14 cellular contexts compared by ENCODE assay signal in the genomic region with DNA sequence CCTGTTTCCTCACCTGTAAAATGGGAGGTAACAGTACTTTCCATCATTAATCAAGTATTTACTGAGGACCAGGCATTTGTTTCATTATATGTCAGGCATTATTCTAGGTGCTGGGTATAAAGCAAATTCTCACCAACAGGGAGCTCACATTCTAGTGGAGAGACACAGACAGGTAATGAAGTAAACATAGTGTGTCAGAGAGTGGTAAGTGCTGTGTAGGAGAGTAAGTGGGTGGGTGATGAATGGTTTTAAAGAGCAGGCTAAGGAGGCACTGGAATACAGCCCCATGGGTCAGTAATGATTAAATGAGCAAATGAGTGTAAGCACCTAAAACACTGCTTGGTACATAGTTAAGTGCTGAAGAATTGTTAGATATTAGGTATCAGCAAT.
DNase-seq lines count a peak whose midpoint lies in the region; ATAC-seq and TF ChIP-seq lines count a peak whose summit lies in the region.
"Had no signal": no experiment of that assay in that cellular context is flagged by ENCODE, and none has a peak within 500 bp of the region (broad histone marks: within the 10 kb centered on the region; RNA-seq: fewer than 3 reads in every experiment).

No MANE protein-coding gene starts in this region.

- no peak overlapping the region for H3K27ac Mint-ChIP-seq in T-helper 2 cell treated with Interferon-gamma antibody and Interleukin-4, amounts not matched to agents 5 μg/mL and 100 μg/mL, for 36 hours
- H3K27ac Mint-ChIP-seq in effector memory CD8-positive, alpha-beta T cell = peak overlapping the region; percentile 30 to 92
- H3K27ac Mint-ChIP-seq in neural crest cell (ENCODE audit: unreplicated experiment) = peak overlapping the region; percentile 10
- H3K27ac Mint-ChIP-seq: activated naive CD4-positive, alpha-beta T cell treated with anti-CD3 and anti-CD28 coated beads, Interleukin-2, amount 10 ng/mL, durations not matched to agents 7 days and 5 days had no signal

- peak overlapping the region; percentile 18 for H3K4me3 Mint-ChIP-seq in T-helper 2 cell treated with Interferon-gamma antibody and Interleukin-4, amounts not matched to agents 5 μg/mL and 100 μg/mL, for 36 hours
- peak overlapping the region; percentile 31 to 59 for H3K4me3 Mint-ChIP-seq in effector memory CD8-positive, alpha-beta T cell
- H3K4me3 Mint-ChIP-seq in neural crest cell = no peak overlapping the region
- H3K4me3 Mint-ChIP-seq: activated naive CD4-positive, alpha-beta T cell treated with anti-CD3 and anti-CD28 coated beads, Interleukin-2, amount 10 ng/mL, durations not matched to agents 7 days and 5 days; CD14-positive monocyte had no signal

- DNase-seq in T-helper 2 cell treated with Interferon-gamma antibody and Interleukin-4, amounts not matched to agents 5 μg/mL and 100 μg/mL, for 36 hours (ENCODE audit: low spot score) = no peak
- no peak for DNase-seq in T-helper 2 cell
- no peak for DNase-seq in effector memory CD8-positive, alpha-beta T cell
- no peak for DNase-seq in neural crest cell (ENCODE audit: low read depth, low spot score)
- DNase-seq in inferior parietal cortex (ENCODE audit: extremely low spot score) = no peak
- DNase-seq in NCI-H2081 (lab: John Stamatoyannopoulos, UW) = no peak
- DNase-seq: DMS79 treated with DMSO at 0.1 percent for 48 hours, foreskin melanocyte, NCI-H2029, NCI-H524 treated with DMSO at 0.1 percent for 48 hours had no signal

- ATAC-seq in HG02759 (IDR thresholded peaks at IDR 0.05; ENCODE audit: unreplicated experiment) (peak; percentile 5), GM19324 (IDR thresholded peaks at IDR 0.05; ENCODE audit: low FRiP score, unreplicated experiment) (no peak)
- ATAC-seq in effector memory CD8-positive, alpha-beta T cell (replicated peaks) = no peak

- no peaks in the 10 kb centered on the region for H3K36me3 Mint-ChIP-seq in T-helper 2 cell treated with Interferon-gamma antibody and Interleukin-4, amounts not matched to agents 5 μg/mL and 100 μg/mL, for 36 hours (ENCODE audit: low read depth)
- no peaks in the 10 kb centered on the region for H3K36me3 Mint-ChIP-seq in effector memory CD8-positive, alpha-beta T cell (ENCODE audit: insufficient read depth)
- H3K36me3 Mint-ChIP-seq in neural crest cell (ENCODE audit: low read depth) = no peaks in the 10 kb centered on the region
- H3K36me3 Mint-ChIP-seq: activated naive CD4-positive, alpha-beta T cell treated with anti-CD3 and anti-CD28 coated beads, Interleukin-2, amount 10 ng/mL, durations not matched to agents 7 days and 5 days; CD14-positive monocyte had no signal

- peaks cover 23% of the 10 kb centered on the region for H3K4me1 Mint-ChIP-seq in T-helper 2 cell treated with Interferon-gamma antibody and Interleukin-4, amounts not matched to agents 5 μg/mL and 100 μg/mL, for 36 hours (ENCODE audit: low read depth)
- peaks cover 12 to 20% of the 10 kb centered on the region in 2 donors for H3K4me1 Mint-ChIP-seq in effector memory CD8-positive, alpha-beta T cell (ENCODE audit: low read depth in 2 of 2)
- peaks cover 43% of the 10 kb centered on the region for H3K4me1 Mint-ChIP-seq in neural crest cell

- TF ChIP-seq CTCF in neural crest cell (conservative IDR thresholded peaks at IDR 0.05) = no peak

- no peaks in the 10 kb centered on the region for H3K9me3 Mint-ChIP-seq in T-helper 2 cell treated with Interferon-gamma antibody and Interleukin-4, amounts not matched to agents 5 μg/mL and 100 μg/mL, for 36 hours
- no peaks in the 10 kb centered on the region for H3K9me3 Mint-ChIP-seq in effector memory CD8-positive, alpha-beta T cell
- H3K9me3 Mint-ChIP-seq in neural crest cell = no peaks in the 10 kb centered on the region
- H3K9me3 Mint-ChIP-seq: activated naive CD4-positive, alpha-beta T cell treated with anti-CD3 and anti-CD28 coated beads, Interleukin-2, amount 10 ng/mL, durations not matched to agents 7 days and 5 days had no signal

- H3K27me3 Mint-ChIP-seq in T-helper 2 cell treated with Interferon-gamma antibody and Interleukin-4, amounts not matched to agents 5 μg/mL and 100 μg/mL, for 36 hours (ENCODE audit: low read depth) = peaks cover 13% of the 10 kb centered on the region
- no peaks in the 10 kb centered on the region for H3K27me3 Mint-ChIP-seq in effector memory CD8-positive, alpha-beta T cell
- no peaks in the 10 kb centered on the region for H3K27me3 Mint-ChIP-seq in neural crest cell (ENCODE audit: low read depth)
- H3K27me3 Mint-ChIP-seq: activated naive CD4-positive, alpha-beta T cell treated with anti-CD3 and anti-CD28 coated beads, Interleukin-2, amount 10 ng/mL, durations not matched to agents 7 days and 5 days had no signal
